Comparison of ENCODE assay signal across 2 cellular contexts in genomic region chr2:179238027-179238426, GRCh38.
TF ChIP-seq lines count a peak whose summit lies in the region.

No MANE protein-coding gene starts in this region.

TF ChIP-seq in A549, 52 proteins besides CTCF, POLR2A, EP300 and RAD21:
- TF ChIP-seq PBX3 (IDR thresholded peaks at IDR 0.05) (no peak), JUNB (IDR thresholded peaks at IDR 0.05) (no peak), HES2 (IDR thresholded peaks at IDR 0.05) (no peak), NPAS2 (CRISPR knock-in tag; IDR thresholded peaks at IDR 0.05; ENCODE audit: borderline replicate concordance) (no peak), MYC (IDR thresholded peaks at IDR 0.05; ENCODE audit: borderline replicate concordance, low read length) (no peak), RNF2 (IDR thresholded peaks at IDR 0.05; ENCODE audit: borderline replicate concordance, low read depth) (no peak), HOXA7 (CRISPR knock-in tag; IDR thresholded peaks at IDR 0.05) (no peak), BHLHE40 (IDR thresholded peaks at IDR 0.05; ENCODE audit: low read depth, low read length) (no peak)

TF ChIP-seq in GM12878, 131 proteins besides CTCF, POLR2A, EP300 and RAD21:
- no peak for TF ChIP-seq SMARCA5 (IDR thresholded peaks at IDR 0.05)
- TF ChIP-seq USF2 (IDR thresholded peaks at IDR 0.05; ENCODE audit: borderline replicate concordance, low read depth, low read length), result no peak
- TF ChIP-seq MLLT1 (IDR thresholded peaks at IDR 0.05), result no peak
- TF ChIP-seq HDAC2 (IDR thresholded peaks at IDR 0.05), result no peak
- TF ChIP-seq STAT1 (conservative IDR thresholded peaks at IDR 0.05), result no peak
- no peak for TF ChIP-seq ATF3 (IDR thresholded peaks at IDR 0.05; ENCODE audit: borderline replicate concordance, extremely low read depth, low read depth, low read length)
- TF ChIP-seq ZNF207 (IDR thresholded peaks at IDR 0.05; ENCODE audit: borderline replicate concordance), result no peak
- no peak for TF ChIP-seq ZBTB33 (IDR thresholded peaks at IDR 0.05)
- TF ChIP-seq CREM (IDR thresholded peaks at IDR 0.05; ENCODE audit: low read depth), result no peak
- no peak for TF ChIP-seq CHD1 (IDR thresholded peaks at IDR 0.05; ENCODE audit: low read depth, low read length)
- TF ChIP-seq NBN (IDR thresholded peaks at IDR 0.05), result no peak
- no peak for TF ChIP-seq HDGF (IDR thresholded peaks at IDR 0.05)
- no peak for TF ChIP-seq POU2F2 (IDR thresholded peaks at IDR 0.05; ENCODE audit: borderline replicate concordance, low read depth, low read length)
- no peak for TF ChIP-seq WRNIP1 (IDR thresholded peaks at IDR 0.05; ENCODE audit: borderline replicate concordance, low read depth, low read length)
- no peak for TF ChIP-seq HCFC1 (IDR thresholded peaks at IDR 0.05; ENCODE audit: low read length)
